Comparison of ENCODE assay signal across 9 cellular contexts in the genomic region with DNA sequence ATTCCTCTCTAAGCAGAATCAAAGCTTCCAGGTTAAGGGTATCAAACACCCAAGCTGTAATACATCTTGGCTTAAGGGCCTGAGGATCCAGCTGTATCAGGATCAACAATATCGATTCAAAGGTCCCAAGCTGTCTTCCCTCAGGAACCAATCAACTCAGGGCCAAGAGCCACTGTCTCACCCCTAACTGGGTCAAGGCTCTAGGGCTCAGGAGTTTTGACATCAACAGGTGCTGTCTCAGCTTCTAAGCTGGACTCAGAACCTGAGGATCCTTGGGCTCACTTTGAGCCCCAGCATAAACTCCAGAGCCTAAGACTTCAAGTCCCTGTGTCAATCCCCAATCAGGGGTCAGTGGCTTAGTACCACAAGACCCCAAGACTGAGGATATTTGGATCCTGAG. TPM values are rescaled to one million over a fixed set of nuclear protein-coding genes. Genes with fewer than 3 reads are reported as not detected.
DNase-seq lines count a peak whose midpoint lies in the region; ATAC-seq and TF ChIP-seq lines count a peak whose summit lies in the region.
"Had no signal": no experiment of that assay in that cellular context is flagged by ENCODE, and none has a peak within 500 bp of the region (broad histone marks: within the 10 kb centered on the region; RNA-seq: fewer than 3 reads in every experiment).

No MANE protein-coding gene starts in this region.

- CTCF ChIA-PET in activated CD8-positive, alpha-beta T cell treated with anti-CD3 and anti-CD28 coated beads for 36 hours (lab: Charles Lee): interaction anchor here (1.0 to 1.6 kb wide), 3 partner anchors 19 to 55 kb away, joined by 3 to 5 read pairs (median 4); no protein-coding TSS in a partner anchor

- H3K27ac Mint-ChIP-seq in activated CD4-positive, alpha-beta T cell treated with anti-CD3 and anti-CD28 coated beads, Interleukin-2, amount 10 ng/mL, durations not matched to agents 24 days and 14 days: peak overlapping the region; percentile 71
- H3K27ac Mint-ChIP-seq in activated CD8-positive, alpha-beta T cell treated with anti-CD3 and anti-CD28 coated beads for 36 hours: no peak overlapping the region

- H3K4me1 ChIP-seq in iPS-20b (ENCODE audit: insufficient read depth, low read length) (0 out of 2 replicates have a peak, but pooled peaks cover 3% of the 10 kb centered on the region), subcutaneous abdominal adipose tissue (ENCODE audit: control insufficient read depth in 5 of 5, insufficient read depth in 5 of 5, low read length in 5 of 5) (peaks cover 2 to 23% (median 19%) of the 10 kb centered on the region in 5 donors)

- H3K27me3 ChIP-seq in iPS-20b (ENCODE audit: insufficient read depth, low read length): no peaks in the 10 kb centered on the region
- H3K27me3 ChIP-seq in subcutaneous abdominal adipose tissue (ENCODE audit: control insufficient read depth in 5 of 5, insufficient read depth in 4 of 5, low read length in 5 of 5): no peaks in the 10 kb centered on the region

- no peak for DNase-seq in activated CD4-positive, alpha-beta T cell treated with anti-CD3 and anti-CD28 coated beads, Interleukin-2, amount 10 ng/mL, durations not matched to agents 24 days and 14 days
- no peak for DNase-seq in activated CD4-positive, alpha-beta T cell treated with anti-CD3 and anti-CD28 coated beads, Interleukin-2, amount 50 U/mL, for 48 hours
- no peak for DNase-seq in activated CD8-positive, alpha-beta T cell treated with anti-CD3 and anti-CD28 coated beads for 36 hours
- DNase-seq in NOMO-1 treated with dmso at 0.1 percent for 144 hours (lab: John Stamatoyannopoulos, UW; ENCODE audit: unreplicated experiment): no peak
- DNase-seq: T1000 had no signal

- H3K27me3 Mint-ChIP-seq in activated CD4-positive, alpha-beta T cell treated with anti-CD3 and anti-CD28 coated beads, Interleukin-2, amount 10 ng/mL, durations not matched to agents 24 days and 14 days: no peaks in the 10 kb centered on the region
- H3K27me3 Mint-ChIP-seq in activated CD8-positive, alpha-beta T cell treated with anti-CD3 and anti-CD28 coated beads for 36 hours: no peaks in the 10 kb centered on the region

- no peak for TF ChIP-seq CTCF in activated CD8-positive, alpha-beta T cell treated with anti-CD3 and anti-CD28 coated beads for 36 hours (IDR thresholded peaks at IDR 0.05)

- peak overlapping the region; percentile 93 for H3K4me3 ChIP-seq in iPS-20b (ENCODE audit: low read length)
- peak overlapping the region; percentile 71 to 99 (median 91) for H3K4me3 ChIP-seq in subcutaneous abdominal adipose tissue (ENCODE audit: low read depth in 1 of 5, low read length in 5 of 5)

- peaks cover 16% of the 10 kb centered on the region for H3K36me3 Mint-ChIP-seq in activated CD4-positive, alpha-beta T cell treated with anti-CD3 and anti-CD28 coated beads, Interleukin-2, amount 10 ng/mL, durations not matched to agents 24 days and 14 days (ENCODE audit: low read depth)
- peaks cover 8% of the 10 kb centered on the region for H3K36me3 Mint-ChIP-seq in activated CD8-positive, alpha-beta T cell treated with anti-CD3 and anti-CD28 coated beads for 36 hours (ENCODE audit: low read depth)

- intact Hi-C loops in activated CD4-positive, alpha-beta T cell treated with anti-CD3 and anti-CD28 coated beads, Interleukin-2, amount 10 ng/mL, durations not matched to agents 24 days and 14 days (cut with micrococcal nuclease): no loop called here
- intact Hi-C loops in activated CD8-positive, alpha-beta T cell treated with anti-CD3 and anti-CD28 coated beads for 36 hours (cut with micrococcal nuclease): no loop called here

- ATAC-seq in activated CD8-positive, alpha-beta T cell treated with anti-CD3 and anti-CD28 coated beads for 36 hours: no peak
- ATAC-seq in HG03139 (IDR thresholded peaks at IDR 0.05; ENCODE audit: unreplicated experiment) (no peak), HG02938 (IDR thresholded peaks at IDR 0.05; ENCODE audit: unreplicated experiment) (no peak)

- peaks cover 24% of the 10 kb centered on the region for H3K36me3 ChIP-seq in iPS-20b (ENCODE audit: insufficient read depth, low read depth, low read length)
- peaks cover 0 to 20% (median 12%) of the 10 kb centered on the region in 5 donors for H3K36me3 ChIP-seq in subcutaneous abdominal adipose tissue (ENCODE audit: control insufficient read depth in 5 of 5, insufficient read depth in 5 of 5, low read length in 5 of 5)

- peak overlapping the region; percentile 90; the same call in 1 of the 2 replicates for H3K9ac ChIP-seq in iPS-20b (ENCODE audit: low read depth, low read length)
- peak overlapping the region in 4 of 5 donors; percentile 10 to 93 (median 60) for H3K9ac ChIP-seq in subcutaneous abdominal adipose tissue (ENCODE audit: low read length in 5 of 5)

- H3K9me3 ChIP-seq in iPS-20b (ENCODE audit: insufficient read depth, low read depth, low read length): no peaks in the 10 kb centered on the region
- no peaks in the 10 kb centered on the region for H3K9me3 ChIP-seq in subcutaneous abdominal adipose tissue (ENCODE audit: control insufficient read depth in 5 of 5, low read length in 5 of 5)

- H3K9me3 Mint-ChIP-seq in activated CD4-positive, alpha-beta T cell treated with anti-CD3 and anti-CD28 coated beads, Interleukin-2, amount 10 ng/mL, durations not matched to agents 24 days and 14 days: no peaks in the 10 kb centered on the region
- H3K9me3 Mint-ChIP-seq in activated CD8-positive, alpha-beta T cell treated with anti-CD3 and anti-CD28 coated beads for 36 hours: no peaks in the 10 kb centered on the region

- POLR2A ChIA-PET in activated CD8-positive, alpha-beta T cell treated with anti-CD3 and anti-CD28 coated beads for 36 hours (lab: Charles Lee): interaction anchor here (0.7 to 5.3 kb wide), 9 partner anchors 10 to 107 kb away, joined by 3 to 38 read pairs (median 6); a partner anchor contains a TSS

- H3K4me1 Mint-ChIP-seq in activated CD4-positive, alpha-beta T cell treated with anti-CD3 and anti-CD28 coated beads, Interleukin-2, amount 10 ng/mL, durations not matched to agents 24 days and 14 days: peaks cover 8% of the 10 kb centered on the region
- H3K4me1 Mint-ChIP-seq in activated CD8-positive, alpha-beta T cell treated with anti-CD3 and anti-CD28 coated beads for 36 hours (ENCODE audit: low read depth): peaks cover 13% of the 10 kb centered on the region

- H3K27ac ChIP-seq in iPS-20b (ENCODE audit: low read length) (no peak overlapping the region), subcutaneous abdominal adipose tissue (ENCODE audit: low read depth, low read length) (no peak overlapping the region)

- H3K4me3 Mint-ChIP-seq in activated CD4-positive, alpha-beta T cell treated with anti-CD3 and anti-CD28 coated beads, Interleukin-2, amount 10 ng/mL, durations not matched to agents 24 days and 14 days: peak overlapping the region; percentile 90
- H3K4me3 Mint-ChIP-seq in activated CD8-positive, alpha-beta T cell treated with anti-CD3 and anti-CD28 coated beads for 36 hours: peak overlapping the region; percentile 79

RNA-seq across cellular contexts. Expression of a gene that starts 0.9 kb away (rescaled TPM):
- 12.4 and 12.9 TPM in 2 replicates for total RNA-seq in activated CD4-positive, alpha-beta T cell treated with anti-CD3 and anti-CD28 coated beads, Interleukin-2, amount 10 ng/mL, durations not matched to agents 24 days and 14 days
- 10 to 100 TPM in 1 of 2 experiments, 1 to 10 TPM in 1; 9.9 to 10.8 TPM for total RNA-seq in activated CD8-positive, alpha-beta T cell treated with anti-CD3 and anti-CD28 coated beads for 36 hours

RNA-seq across cellular contexts. Expression of a gene that starts 7.7 kb away (rescaled TPM):
- total RNA-seq in activated CD4-positive, alpha-beta T cell treated with anti-CD3 and anti-CD28 coated beads, Interleukin-2, amount 10 ng/mL, durations not matched to agents 24 days and 14 days: not detected in 2 replicates
- not detected for total RNA-seq in activated CD8-positive, alpha-beta T cell treated with anti-CD3 and anti-CD28 coated beads for 36 hours

RNA-seq across cellular contexts. Expression of a gene that starts 13.8 kb away (rescaled TPM):
- total RNA-seq in activated CD4-positive, alpha-beta T cell treated with anti-CD3 and anti-CD28 coated beads, Interleukin-2, amount 10 ng/mL, durations not matched to agents 24 days and 14 days: 138 and 155 TPM in 2 replicates
- total RNA-seq in activated CD8-positive, alpha-beta T cell treated with anti-CD3 and anti-CD28 coated beads for 36 hours: 100 to 1,000 TPM; 113 TPM

RNA-seq across cellular contexts. Expression of a gene that starts 28.2 kb away (rescaled TPM):
- 153 and 163 TPM in 2 replicates for total RNA-seq in activated CD4-positive, alpha-beta T cell treated with anti-CD3 and anti-CD28 coated beads, Interleukin-2, amount 10 ng/mL, durations not matched to agents 24 days and 14 days
- 10 to 100 TPM; 90.7 to 94.5 TPM for total RNA-seq in activated CD8-positive, alpha-beta T cell treated with anti-CD3 and anti-CD28 coated beads for 36 hours

RNA-seq across cellular contexts. Expression of a gene that starts 28.9 kb away (rescaled TPM):
- 21.7 and 27.1 TPM in 2 replicates for total RNA-seq in activated CD4-positive, alpha-beta T cell treated with anti-CD3 and anti-CD28 coated beads, Interleukin-2, amount 10 ng/mL, durations not matched to agents 24 days and 14 days
- total RNA-seq in activated CD8-positive, alpha-beta T cell treated with anti-CD3 and anti-CD28 coated beads for 36 hours: 10 to 100 TPM; 17.5 to 23.2 TPM
